9 cellular contexts compared by ENCODE assay signal in the genomic region with DNA sequence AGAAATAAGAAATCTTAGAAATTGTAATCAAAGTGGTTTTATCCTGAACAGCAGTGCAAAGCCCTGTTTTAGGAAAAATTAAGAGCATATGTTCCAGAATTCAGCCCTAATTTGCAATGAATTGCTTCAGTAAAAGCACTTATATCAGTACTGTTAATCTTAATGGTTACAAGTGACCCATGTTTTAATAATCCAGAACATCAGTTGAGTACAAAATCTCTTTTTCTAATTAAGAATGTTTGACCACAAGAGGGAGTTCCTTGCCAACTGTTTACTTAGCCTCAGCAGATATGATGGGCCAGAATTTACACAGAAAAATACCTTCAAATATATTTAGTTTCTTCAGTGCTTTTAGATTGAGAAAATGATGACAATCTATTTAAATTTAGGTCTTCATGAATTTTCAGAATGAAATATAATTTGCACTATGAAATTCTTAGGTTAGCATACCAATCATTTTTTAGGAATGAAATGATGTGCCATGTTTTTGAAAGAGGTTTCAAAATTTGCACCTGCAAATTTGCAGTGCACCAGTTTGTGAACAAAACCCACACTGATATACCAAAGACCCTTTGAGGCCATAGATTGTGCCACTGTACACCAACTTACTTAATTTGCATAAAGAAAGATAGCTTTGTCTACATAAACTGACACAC.
A peak's percentile ranks its signal among the peaks of the same experiment; 100 is the strongest.
DNase-seq lines count a peak whose midpoint lies in the region; ATAC-seq and TF ChIP-seq lines count a peak whose summit lies in the region.
"Had no signal": no experiment of that assay in that cellular context is flagged by ENCODE, and none has a peak within 500 bp of the region (broad histone marks: within the 10 kb centered on the region; RNA-seq: fewer than 3 reads in every experiment).

No MANE protein-coding gene starts in this region.

- TF ChIP-seq POLR2A in gastrocnemius medialis (IDR thresholded peaks at IDR 0.05): no peak

- DNase-seq in ACHN (peak; percentile 40), NCI-H526 treated with DMSO at 0.1 percent for 48 hours (lab: John Stamatoyannopoulos, UW) (peak; percentile 2), epithelial cell of esophagus (ENCODE audit: low read depth) (peak; percentile 36), skeletal muscle cell (ENCODE audit: low read depth) (peak; percentile 6), gastrocnemius medialis (no peak)
- DNase-seq in stimulated activated naive CD8-positive, alpha-beta T cell treated with anti-CD3 and anti-CD28 coated beads, Interleukin-15, amount 100 ng/mL, for 72 hours: no peak

- no peak overlapping the region for H3K27ac Mint-ChIP-seq in stimulated activated naive CD8-positive, alpha-beta T cell treated with anti-CD3 and anti-CD28 coated beads, Interleukin-15, amount 100 ng/mL, for 72 hours
- H3K27ac Mint-ChIP-seq: dendritic cell treated with granulocyte-macrophage colony-stimulating factor and Interleukin-4, amounts not matched to agents 40 ng/mL and 50 ng/mL, for 4 days had no signal

- H3K27ac ChIP-seq in gastrocnemius medialis: no peak overlapping the region

- no peaks in the 10 kb centered on the region for H3K9me3 Mint-ChIP-seq in stimulated activated naive CD8-positive, alpha-beta T cell treated with anti-CD3 and anti-CD28 coated beads, Interleukin-15, amount 100 ng/mL, for 72 hours
- H3K9me3 Mint-ChIP-seq: dendritic cell treated with granulocyte-macrophage colony-stimulating factor and Interleukin-4, amounts not matched to agents 40 ng/mL and 50 ng/mL, for 4 days had no signal

- H3K4me3 ChIP-seq in epithelial cell of esophagus (ENCODE audit: low read length) (no peak overlapping the region), skeletal muscle cell (ENCODE audit: low read depth, low read length) (no peak overlapping the region), gastrocnemius medialis (no peak overlapping the region)

- no peaks in the 10 kb centered on the region for H3K27me3 ChIP-seq in gastrocnemius medialis

- in situ Hi-C loops in ACHN (cut with HindIII; ENCODE audit: low pct_ligation_motif_present, low pct_unique_long_range_greater_than_20kb, low sequenced_read_pairs) (no loop called here), gastrocnemius medialis (cut with MboI; ENCODE audit: low sequenced_read_pairs in 4 of 4) (no loop called here)

- no peaks in the 10 kb centered on the region for H3K27me3 Mint-ChIP-seq in stimulated activated naive CD8-positive, alpha-beta T cell treated with anti-CD3 and anti-CD28 coated beads, Interleukin-15, amount 100 ng/mL, for 72 hours
- H3K27me3 Mint-ChIP-seq: dendritic cell treated with granulocyte-macrophage colony-stimulating factor and Interleukin-4, amounts not matched to agents 40 ng/mL and 50 ng/mL, for 4 days had no signal

- peak; percentile 56 for ATAC-seq in GM18858 (IDR thresholded peaks at IDR 0.05; ENCODE audit: unreplicated experiment)
- ATAC-seq in gastrocnemius medialis: no peak
- ATAC-seq in stimulated activated naive CD8-positive, alpha-beta T cell treated with anti-CD3 and anti-CD28 coated beads, Interleukin-15, amount 100 ng/mL, for 72 hours: no peak
- no peak for ATAC-seq in GM21737 (IDR thresholded peaks at IDR 0.05; ENCODE audit: unreplicated experiment)

- H3K36me3 ChIP-seq in gastrocnemius medialis: no peaks in the 10 kb centered on the region

- no peaks in the 10 kb centered on the region for H3K9me3 ChIP-seq in gastrocnemius medialis

- intact Hi-C loops in gastrocnemius medialis (cut with DNase I; ENCODE audit: low total_unique reads): no loop called here

- peak; percentile 50 for TF ChIP-seq CTCF in epithelial cell of esophagus (IDR thresholded peaks at IDR 0.05; ENCODE audit: insufficient read depth, low read depth, low read length, missing control alignments)
- TF ChIP-seq CTCF in gastrocnemius medialis (IDR thresholded peaks at IDR 0.05 in 4 of 5, conservative IDR thresholded peaks at IDR 0.05 in 1 of 5): no peak

- H3K4me1 Mint-ChIP-seq in stimulated activated naive CD8-positive, alpha-beta T cell treated with anti-CD3 and anti-CD28 coated beads, Interleukin-15, amount 100 ng/mL, for 72 hours: no peaks in the 10 kb centered on the region

- H3K4me1 ChIP-seq in gastrocnemius medialis: no peaks in the 10 kb centered on the region

- no peak overlapping the region for H3K4me3 Mint-ChIP-seq in stimulated activated naive CD8-positive, alpha-beta T cell treated with anti-CD3 and anti-CD28 coated beads, Interleukin-15, amount 100 ng/mL, for 72 hours
- H3K4me3 Mint-ChIP-seq: dendritic cell treated with granulocyte-macrophage colony-stimulating factor and Interleukin-4, amounts not matched to agents 40 ng/mL and 50 ng/mL, for 4 days had no signal

Comparison
In these comparisons a context has a peak if more than half of its experiments do, and no peak if none do; other contexts are left out.
1. DNase-seq: peak in ACHN (single experiment), NCI-H526 treated with DMSO at 0.1 percent for 48 hours (single experiment), epithelial cell of esophagus (single experiment) and skeletal muscle cell (single experiment); none in gastrocnemius medialis (0 of 2) and stimulated activated naive CD8-positive, alpha-beta T cell treated with anti-CD3 and anti-CD28 coated beads, Interleukin-15, amount 100 ng/mL, for 72 hours (0 of 2).